8 cellular contexts compared by ENCODE assay signal in the genomic region with DNA sequence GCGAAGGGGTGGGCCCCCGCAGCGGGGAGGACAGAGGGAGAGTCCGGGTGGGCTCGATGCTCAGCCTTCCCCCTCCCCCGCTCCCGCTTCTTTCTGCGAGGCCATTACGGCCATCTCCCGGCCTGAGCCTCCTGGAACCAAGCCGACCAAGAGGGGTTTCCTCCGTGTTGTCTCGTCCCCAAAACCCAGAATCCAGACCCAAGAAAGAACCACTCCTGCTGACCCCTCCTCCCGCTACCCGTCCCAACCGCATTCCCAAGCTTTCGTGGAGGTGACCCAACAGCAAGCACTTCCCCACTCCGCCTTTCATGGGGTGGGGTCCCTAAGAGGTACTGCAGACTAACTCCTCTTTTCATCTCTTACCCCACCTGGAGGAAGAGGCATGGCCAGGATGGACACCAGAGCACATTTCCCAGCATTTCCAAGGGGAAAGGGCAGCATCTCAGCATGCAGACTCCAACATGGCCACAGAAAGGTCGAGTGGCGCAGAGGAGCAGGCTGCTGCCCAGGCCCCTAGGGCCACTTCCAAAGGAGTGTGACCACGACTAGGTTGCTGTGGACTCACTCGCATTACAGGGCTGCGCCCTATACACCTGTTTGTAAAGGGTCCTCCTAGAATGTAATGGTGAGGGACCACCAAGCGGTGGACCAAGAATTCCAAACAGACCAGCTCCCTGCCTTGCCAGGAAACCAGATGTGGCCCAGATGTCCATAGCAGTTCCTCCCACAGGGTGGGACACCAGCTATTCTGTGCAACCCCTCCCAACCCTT. TPM values are rescaled to one million over a fixed set of nuclear protein-coding genes. Genes with fewer than 3 reads are reported as not detected.
DNase-seq lines count a peak whose midpoint lies in the region; TF ChIP-seq lines count a peak whose summit lies in the region.

No MANE protein-coding gene starts in this region.

- H3K36me3 ChIP-seq in OCI-LY7 (ENCODE audit: insufficient read depth, low read length) = no peaks in the 10 kb centered on the region
- no peaks in the 10 kb centered on the region for H3K36me3 ChIP-seq in ectodermal cell (ENCODE audit: control insufficient read depth, insufficient read depth, low read length)

- H3K4me3 ChIP-seq in OCI-LY7 (ENCODE audit: low read depth, low read length, poor library complexity, severe bottlenecking) = peak overlapping the region; percentile 68
- peak overlapping the region; percentile 24 for H3K4me3 ChIP-seq in ectodermal cell (ENCODE audit: insufficient read depth, low read depth, low read length)

- H3K4me1 ChIP-seq in OCI-LY7 (ENCODE audit: insufficient read depth, low read length, poor library complexity, severe bottlenecking) (peaks cover 42% of the 10 kb centered on the region), ectodermal cell (ENCODE audit: control insufficient read depth, insufficient read depth, low read length) (peaks cover 37% of the 10 kb centered on the region)

- POLR2A ChIA-PET in OCI-LY7 (lab: Charles Lee) = interaction anchor here (0.7 to 2.0 kb wide), 3 partner anchors 8 to 12 kb away, joined by 3 to 5 read pairs (median 4); no protein-coding TSS in a partner anchor

- peak; percentile 65 for DNase-seq in activated CD8-positive, alpha-beta memory T cell treated with anti-CD3 and anti-CD28 coated beads for 24 hours
- no peak for DNase-seq in activated CD8-positive, alpha-beta memory T cell treated with anti-CD3 and anti-CD28 coated beads, Interleukin-2, amount 50 U/mL, for 4 hours
- DNase-seq in OCI-LY7 (ENCODE audit: low spot score) = peak; percentile 57
- DNase-seq in nephron progenitor cell = peak; percentile 28
- no peak for DNase-seq in erythroblast (lab: John Stamatoyannopoulos, UW)
- no peak for DNase-seq in occipital lobe (lab: John Stamatoyannopoulos, UW)
- no peak for DNase-seq in effector CD4-positive, alpha-beta T cell

- no peaks in the 10 kb centered on the region for H3K9me2 ChIP-seq in OCI-LY7 (ENCODE audit: insufficient read depth, low read length)

- no peaks in the 10 kb centered on the region for H3K36me3 Mint-ChIP-seq in nephron progenitor cell (ENCODE audit: low read depth)

- no peaks in the 10 kb centered on the region for H4K20me1 ChIP-seq in OCI-LY7 (ENCODE audit: insufficient read depth, low read length)

- peak overlapping the region; percentile 32; the same call in 1 of the 2 replicates for H2AFZ ChIP-seq in OCI-LY7 (ENCODE audit: low read length)

- peak overlapping the region; percentile 92 for H3K4me2 ChIP-seq in OCI-LY7 (ENCODE audit: low read length)

- no peaks in the 10 kb centered on the region for H3K9me3 Mint-ChIP-seq in nephron progenitor cell

- no peak for TF ChIP-seq POLR2A in erythroblast (IDR thresholded peaks at IDR 0.05; ENCODE audit: low read length)

- H3K27ac Mint-ChIP-seq in nephron progenitor cell = peak overlapping the region; percentile 22

- peaks cover 59% of the 10 kb centered on the region for H3K4me1 Mint-ChIP-seq in nephron progenitor cell

- H3K4me3 Mint-ChIP-seq in nephron progenitor cell = peak overlapping the region; percentile 69

- H3K27me3 ChIP-seq in ectodermal cell (ENCODE audit: control insufficient read depth, insufficient read depth, low read length, poor library complexity, severe bottlenecking) = peaks cover 10% of the 10 kb centered on the region

- TF ChIP-seq CTCF in OCI-LY7 (conservative IDR thresholded peaks at IDR 0.05; ENCODE audit: low read length) = no peak
- TF ChIP-seq CTCF in nephron progenitor cell (IDR thresholded peaks at IDR 0.05) = no peak

- intact Hi-C loops in OCI-LY7 (cut with micrococcal nuclease; ENCODE audit: unreplicated experiment) = loop anchor here (1.0 to 10.0 kb wide), 5 partner anchors 71 to 559 kb away; partner anchors contain the start of genes LRRC73, MAD2L1BP, POLR1C and YIPF3

- H3K9me3 ChIP-seq in OCI-LY7 (ENCODE audit: low read length) (no peaks in the 10 kb centered on the region), ectodermal cell (ENCODE audit: control insufficient read depth, low read length) (no peaks in the 10 kb centered on the region)

- CTCF ChIA-PET in OCI-LY7 (lab: Charles Lee; ENCODE audit: unreplicated experiment) = interaction anchor here (0.6 to 1.1 kb wide), 4 partner anchors 54 to 234 kb away, joined by 3 to 4 read pairs (median 3); partner anchors contain the start of genes MRPL14 and TMEM63B

- no peaks in the 10 kb centered on the region for H3K79me2 ChIP-seq in OCI-LY7 (ENCODE audit: insufficient read depth, low read depth, low read length)

- WGBS in ectodermal cell, 2 experiments = 23 to 24% methylated on average over 24 of the region's 24 CpGs

- BruUV-seq in OCI-LY7 (replicated peaks; lab: Mats Ljungman, UMichigan) = no TSS peak

- H3K27ac ChIP-seq in OCI-LY7 (ENCODE audit: low read depth, low read length, poor library complexity, severe bottlenecking) (no peak overlapping the region), ectodermal cell (ENCODE audit: insufficient read depth, low read depth, low read length, poor library complexity, severe bottlenecking) (no peak overlapping the region)

- peaks cover 27% of the 10 kb centered on the region for H3K27me3 Mint-ChIP-seq in nephron progenitor cell (ENCODE audit: low read depth, poor library complexity)

RNA-seq across cellular contexts. Expression of gene MRPL14, which starts 53.5 kb away (rescaled TPM):
- total RNA-seq in OCI-LY7 (2014; rRNA removed; shearing (Covaris generic)) = 87.2 and 97.8 TPM in 2 replicates
- total RNA-seq in OCI-LY7 (2022) = 42.8 and 51.3 TPM in 2 replicates
- 68.6 TPM for polyA plus RNA-seq in ectodermal cell (2013, experiment 1 of 4)
- polyA plus RNA-seq in ectodermal cell (2013, experiment 2 of 4) = 70.6 TPM
- polyA plus RNA-seq in ectodermal cell (2013, experiment 3 of 4) = 60.4 TPM
- polyA plus RNA-seq in ectodermal cell (2013, experiment 4 of 4) = 62.2 TPM
- 34.6 TPM for total RNA-seq in occipital lobe

RNA-seq across cellular contexts. Expression of gene TMEM63B, which starts 53.6 kb away (rescaled TPM):
- total RNA-seq in OCI-LY7 (2014; rRNA removed; shearing (Covaris generic)) = 3.7 and 5.4 TPM in 2 replicates
- total RNA-seq in OCI-LY7 (2022) (10.0 and 10.2 TPM in 2 replicates), occipital lobe (41.3 TPM)
- 57.9 TPM for polyA plus RNA-seq in ectodermal cell (2013, experiment 1 of 4)
- 61.8 TPM for polyA plus RNA-seq in ectodermal cell (2013, experiment 2 of 4)
- polyA plus RNA-seq in ectodermal cell (2013, experiment 3 of 4) = 41.3 TPM
- 47.3 TPM for polyA plus RNA-seq in ectodermal cell (2013, experiment 4 of 4)

Comparison
In these comparisons a context has a peak if more than half of its experiments do, and no peak if none do; other contexts are left out.
1. DNase-seq: peak in activated CD8-positive, alpha-beta memory T cell treated with anti-CD3 and anti-CD28 coated beads for 24 hours (single experiment), OCI-LY7 (single experiment) and nephron progenitor cell (single experiment); none in activated CD8-positive, alpha-beta memory T cell treated with anti-CD3 and anti-CD28 coated beads, Interleukin-2, amount 50 U/mL, for 4 hours (single experiment), erythroblast (0 of 2), occipital lobe (single experiment) and effector CD4-positive, alpha-beta T cell (single experiment).